Comparison of ENCODE assay signal across 35 cellular contexts in genomic region chr4:87570290-87570689, GRCh38. TPM values are rescaled to one million over a fixed set of nuclear protein-coding genes. Genes with fewer than 3 reads are reported as not detected.
"Had no signal": no experiment of that assay in that cellular context is flagged by ENCODE, and none has a peak within 500 bp of the region (broad histone marks: within the 10 kb centered on the region; RNA-seq: fewer than 3 reads in every experiment).

No MANE protein-coding gene starts in this region.

- ATAC-seq: activated CD4-positive, CD25-positive, alpha-beta regulatory T cell treated with anti-CD3 and anti-CD28 coated beads, Interleukin-2, amount 50 U/mL, for 24 hours; activated naive CD8-positive, alpha-beta T cell treated with anti-CD3 and anti-CD28 coated beads, Interleukin-2, amount 50 U/mL, for 24 hours; gastroesophageal sphincter had no signal

- H3K4me3 ChIP-seq: adrenal gland, breast epithelium, cardiac muscle cell, colonic mucosa, esophagus squamous epithelium, gastroesophageal sphincter had no signal

- H3K4me1 Mint-ChIP-seq: activated B cell treated with CpG ODN at 0.5 μM for 24 hours; activated naive CD4-positive, alpha-beta T cell treated with anti-CD3 and anti-CD28 coated beads, Interleukin-2, amount 50 U/mL, for 24 hours; brain had no signal

- H3K36me3 Mint-ChIP-seq: activated naive CD4-positive, alpha-beta T cell treated with anti-CD3 and anti-CD28 coated beads, Interleukin-2, amount 50 U/mL, for 24 hours; activated naive CD8-positive, alpha-beta T cell treated with anti-CD3 and anti-CD28 coated beads for 36 hours; brain had no signal

- H3K4me1 ChIP-seq: breast epithelium, colonic mucosa, esophagus squamous epithelium had no signal

- H3K36me3 ChIP-seq: adrenal gland, breast epithelium, cardiac muscle cell, colonic mucosa, esophagus squamous epithelium, gastroesophageal sphincter, WERI-Rb-1 had no signal

- H3K9me3 Mint-ChIP-seq: activated CD4-positive, alpha-beta T cell treated with anti-CD3 and anti-CD28 coated beads, Interleukin-2, amount 10 ng/mL, durations not matched to agents 7 days and 5 days; activated naive CD4-positive, alpha-beta T cell treated with anti-CD3 and anti-CD28 coated beads, Interleukin-2, amount 50 U/mL, for 24 hours; activated naive CD8-positive, alpha-beta T cell treated with anti-CD3 and anti-CD28 coated beads, Interleukin-2, amount 50 U/mL, for 24 hours; activated T-helper 1 cell treated with anti-CD3 and anti-CD28 coated beads, Interleukin-12 subunit alpha, Interleukin-12 subunit beta, Interleukin-2, Interleukin-4 antibody, amounts not matched to agents 30 ng/mL and 10 ng/mL and 1 ng/mL, durations not matched to agents 14 hours and 24 hours and 36 hours; activated T-helper 2 cell treated with anti-CD3 and anti-CD28 coated beads, Interferon-gamma antibody, Interleukin-2, Interleukin-4, amounts not matched to agents 10 μg/mL and 5 μg/mL and 100 μg/mL, durations not matched to agents 14 hours and 24 hours and 36 hours had no signal

- H3K27ac Mint-ChIP-seq: activated B cell treated with CpG ODN at 0.5 μM for 24 hours; activated CD4-positive, alpha-beta memory T cell treated with anti-CD3 and anti-CD28 coated beads, Interleukin-2, amount 10 ng/mL, durations not matched to agents 7 days and 5 days; activated CD4-positive, alpha-beta T cell treated with anti-CD3 and anti-CD28 coated beads, Interleukin-2, amount 10 ng/mL, durations not matched to agents 7 days and 5 days; activated naive CD4-positive, alpha-beta T cell treated with anti-CD3 and anti-CD28 coated beads for 36 hours; activated naive CD4-positive, alpha-beta T cell treated with anti-CD3 and anti-CD28 coated beads, Interleukin-2, amount 50 U/mL, for 24 hours; activated naive CD8-positive, alpha-beta T cell treated with anti-CD3 and anti-CD28 coated beads for 36 hours; activated naive CD8-positive, alpha-beta T cell treated with anti-CD3 and anti-CD28 coated beads, Interleukin-2, amount 50 U/mL, for 24 hours; activated T-helper 1 cell treated with anti-CD3 and anti-CD28 coated beads, Interleukin-12 subunit alpha, Interleukin-12 subunit beta, Interleukin-2, Interleukin-4 antibody, amounts not matched to agents 30 ng/mL and 10 ng/mL and 1 ng/mL, durations not matched to agents 14 hours and 24 hours and 36 hours; activated T-helper 2 cell treated with anti-CD3 and anti-CD28 coated beads, Interferon-gamma antibody, Interleukin-2, Interleukin-4, amounts not matched to agents 10 μg/mL and 5 μg/mL and 100 μg/mL, durations not matched to agents 14 hours and 24 hours and 36 hours; brain had no signal

- H3K9me3 ChIP-seq: adrenal gland, breast epithelium, colonic mucosa, esophagus squamous epithelium, gastroesophageal sphincter had no signal

- H3K27ac ChIP-seq: adrenal gland, breast epithelium, cardiac muscle cell, colonic mucosa, epithelial cell of prostate, esophagus squamous epithelium, gastroesophageal sphincter, WERI-Rb-1 had no signal

- H3K27me3 ChIP-seq: adrenal gland, breast epithelium, cardiac muscle cell, colonic mucosa, esophagus squamous epithelium, gastroesophageal sphincter had no signal

- H3K4me3 Mint-ChIP-seq: activated B cell treated with CpG ODN at 0.5 μM for 24 hours; activated CD4-positive, alpha-beta memory T cell treated with anti-CD3 and anti-CD28 coated beads, Interleukin-2, amount 10 ng/mL, durations not matched to agents 7 days and 5 days; activated CD4-positive, alpha-beta T cell treated with anti-CD3 and anti-CD28 coated beads, Interleukin-2, amount 10 ng/mL, durations not matched to agents 7 days and 5 days; activated naive CD4-positive, alpha-beta T cell treated with anti-CD3 and anti-CD28 coated beads for 36 hours; activated naive CD4-positive, alpha-beta T cell treated with anti-CD3 and anti-CD28 coated beads, Interleukin-2, amount 50 U/mL, for 24 hours; activated naive CD8-positive, alpha-beta T cell treated with anti-CD3 and anti-CD28 coated beads for 36 hours; activated naive CD8-positive, alpha-beta T cell treated with anti-CD3 and anti-CD28 coated beads, Interleukin-2, amount 50 U/mL, for 24 hours; activated T-helper 1 cell treated with anti-CD3 and anti-CD28 coated beads, Interleukin-12 subunit alpha, Interleukin-12 subunit beta, Interleukin-2, Interleukin-4 antibody, amounts not matched to agents 30 ng/mL and 10 ng/mL and 1 ng/mL, durations not matched to agents 14 hours and 24 hours and 36 hours; brain had no signal

- DNase-seq: activated B cell treated with CpG ODN at 0.5 μM for 24 hours; activated CD4-positive, alpha-beta memory T cell treated with anti-CD3 and anti-CD28 coated beads, Interleukin-2, amount 10 ng/mL, durations not matched to agents 7 days and 5 days; activated CD4-positive, alpha-beta T cell treated with anti-CD3 and anti-CD28 coated beads, Interleukin-2, amount 10 ng/mL, durations not matched to agents 7 days and 5 days; activated CD4-positive, alpha-beta T cell treated with anti-CD3 and anti-CD28 coated beads, Interleukin-2, amount 50 U/mL, for 4 hours; activated effector memory CD4-positive, alpha-beta T cell treated with anti-CD3 and anti-CD28 coated beads, Interleukin-2, amount 50 U/mL, for 16 hours; activated naive CD4-positive, alpha-beta T cell treated with anti-CD3 and anti-CD28 coated beads for 36 hours; activated naive CD8-positive, alpha-beta T cell treated with anti-CD3 and anti-CD28 coated beads for 36 hours; activated naive CD8-positive, alpha-beta T cell treated with anti-CD3 and anti-CD28 coated beads, Interleukin-2, amount 50 U/mL, for 24 hours; activated T-cell treated with anti-CD3 and anti-CD28 coated beads, Interleukin-2, amount 50 U/mL, for 1 hour; activated T-cell treated with anti-CD3 and anti-CD28 coated beads, Interleukin-2, amount 50 U/mL, for 48 hours; adrenal gland; amygdala; aorta; central memory CD4-positive, alpha-beta T cell; cerebellar nuclear complex; colonic mucosa; effector CD8-positive, alpha-beta T cell; esophagus squamous epithelium; foreskin melanocyte; WERI-Rb-1 had no signal

RNA-seq across cellular contexts. Expression of gene DSPP, which starts 38.0 kb away (rescaled TPM):
- total RNA-seq: activated B cell treated with CpG ODN at 0.5 μM for 24 hours; activated CD4-positive, alpha-beta memory T cell treated with anti-CD3 and anti-CD28 coated beads, Interleukin-2, amount 10 ng/mL, durations not matched to agents 7 days and 5 days; activated CD4-positive, alpha-beta T cell treated with anti-CD3 and anti-CD28 coated beads, Interleukin-2, amount 10 ng/mL, durations not matched to agents 7 days and 5 days; activated naive CD4-positive, alpha-beta T cell treated with anti-CD3 and anti-CD28 coated beads for 36 hours; activated naive CD8-positive, alpha-beta T cell treated with anti-CD3 and anti-CD28 coated beads for 36 hours; activated T-helper 1 cell treated with anti-CD3 and anti-CD28 coated beads, Interleukin-12 subunit alpha, Interleukin-12 subunit beta, Interleukin-2, Interleukin-4 antibody, amounts not matched to agents 30 ng/mL and 10 ng/mL and 1 ng/mL, durations not matched to agents 14 hours and 24 hours and 36 hours; activated T-helper 2 cell treated with anti-CD3 and anti-CD28 coated beads, Interferon-gamma antibody, Interleukin-2, Interleukin-4, amounts not matched to agents 10 μg/mL and 5 μg/mL and 100 μg/mL, durations not matched to agents 14 hours and 24 hours and 36 hours; adrenal gland; aorta; cardiac muscle cell; colonic mucosa; dermis microvascular lymphatic vessel endothelial cell; endothelial cell of umbilical vein; fibroblast of lung; fibroblast of villous mesenchyme; gastroesophageal sphincter; glomerular endothelial cell; T-helper 1 cell treated with Interleukin-12 subunit alpha and Interleukin-12 subunit beta and Interleukin-4 antibody, amounts not matched to agents 30 ng/mL and 1 ng/mL, for 36 hours had no signal

RNA-seq across cellular contexts. Expression of gene SPARCL1, which starts 41.1 kb away (rescaled TPM):
- total RNA-seq: activated B cell treated with CpG ODN at 0.5 μM for 24 hours; activated CD4-positive, alpha-beta memory T cell treated with anti-CD3 and anti-CD28 coated beads, Interleukin-2, amount 10 ng/mL, durations not matched to agents 7 days and 5 days; activated CD4-positive, alpha-beta T cell treated with anti-CD3 and anti-CD28 coated beads, Interleukin-2, amount 10 ng/mL, durations not matched to agents 7 days and 5 days; activated naive CD4-positive, alpha-beta T cell treated with anti-CD3 and anti-CD28 coated beads for 36 hours; activated naive CD8-positive, alpha-beta T cell treated with anti-CD3 and anti-CD28 coated beads for 36 hours; activated T-helper 1 cell treated with anti-CD3 and anti-CD28 coated beads, Interleukin-12 subunit alpha, Interleukin-12 subunit beta, Interleukin-2, Interleukin-4 antibody, amounts not matched to agents 30 ng/mL and 10 ng/mL and 1 ng/mL, durations not matched to agents 14 hours and 24 hours and 36 hours; activated T-helper 2 cell treated with anti-CD3 and anti-CD28 coated beads, Interferon-gamma antibody, Interleukin-2, Interleukin-4, amounts not matched to agents 10 μg/mL and 5 μg/mL and 100 μg/mL, durations not matched to agents 14 hours and 24 hours and 36 hours; cardiac muscle cell; endothelial cell of umbilical vein; fibroblast of villous mesenchyme; T-helper 1 cell treated with Interleukin-12 subunit alpha and Interleukin-12 subunit beta and Interleukin-4 antibody, amounts not matched to agents 30 ng/mL and 1 ng/mL, for 36 hours had no signal
